8 cellular contexts compared by ENCODE assay signal in genomic region chr1:15526490-15527339, GRCh38. TPM values are rescaled to one million over a fixed set of nuclear protein-coding genes. Genes with fewer than 3 reads are reported as not detected.
DNase-seq lines count a peak whose midpoint lies in the region; ATAC-seq and TF ChIP-seq lines count a peak whose summit lies in the region.

DNAJC16 (plus strand) TSS chr1:15526848; CDS start chr1:15529106, 2,258 bp downstream.

- no peaks in the 10 kb centered on the region; the same call in 1 of the 2 replicates for H3K27me3 Mint-ChIP-seq in HFFc6 (ENCODE audit: insufficient read depth)
- no peaks in the 10 kb centered on the region for H3K27me3 Mint-ChIP-seq in activated naive CD4-positive, alpha-beta T cell treated with anti-CD3 and anti-CD28 coated beads, Interleukin-2, amount 50 U/mL, for 24 hours

- DNase-seq in GM06990 (ENCODE audit: extremely low read depth, insufficient read length) (peak; percentile 93), HFFc6 (peak; percentile 100), NB4 (ENCODE audit: low read depth) (peak; percentile 99), SK-N-SH (peak; percentile 91), glomerular endothelial cell (ENCODE audit: extremely low read depth, low read depth, low spot score) (peak; percentile 99), omental fat pad (ENCODE audit: low spot score) (peak; percentile 94), thoracic aorta (ENCODE audit: low spot score) (peak; percentile 97)

- H4K20me1 ChIP-seq in SK-N-SH (ENCODE audit: insufficient read depth): no peaks in the 10 kb centered on the region; the same call in 1 of the 2 replicates

- POLR2A ChIA-PET in SK-N-SH (lab: Yijun Ruan, JAX): interaction anchor here (0.7 to 0.8 kb wide), 2 partner anchors 77 to 91 kb away, joined by 3 read pairs; no protein-coding TSS in a partner anchor

- no peak; a peak in 1 of 4 replicates for TF ChIP-seq EP300 in SK-N-SH (IDR thresholded peaks at IDR 0.05; ENCODE audit: borderline replicate concordance in 1 of 2, low read depth in 1 of 2, low read length in 1 of 2)

- H3K9me3 ChIP-seq in SK-N-SH (no peaks in the 10 kb centered on the region), thoracic aorta (no peaks in the 10 kb centered on the region)

- peaks cover 54% of the 10 kb centered on the region for H3K79me2 ChIP-seq in SK-N-SH (ENCODE audit: insufficient read depth)

- CTCF ChIA-PET in SK-N-SH (lab: Yijun Ruan, JAX): interaction anchor here (0.7 to 1.3 kb wide), 3 partner anchors 203 to 239 kb away, joined by 3 to 4 read pairs (median 3); no protein-coding TSS in a partner anchor

- H3K4me3 ChIP-seq in GM06990 (replicated peaks; ENCODE audit: low read depth, low read length) (peak within 1 kb of the TSS; percentile 93), NB4 (ENCODE audit: low read depth, low read length) (peak within 1 kb of the TSS; percentile 84), SK-N-SH (ENCODE audit: low read depth in 2 of 2, low read length in 1 of 2) (peak within 1 kb of the TSS; percentile 88 to 89), thoracic aorta (peak within 1 kb of the TSS; percentile 98)

- H3K9ac ChIP-seq in SK-N-SH: peak within 1 kb of the TSS; percentile 95

- peak; percentile 74 for ATAC-seq in omental fat pad (ENCODE audit: low FRiP score)
- ATAC-seq in thoracic aorta (ENCODE audit: insufficient number of reproducible peaks, low FRiP score, low read depth): peak; percentile 74

- H3K9me3 Mint-ChIP-seq in HFFc6: no peaks in the 10 kb centered on the region
- no peaks in the 10 kb centered on the region for H3K9me3 Mint-ChIP-seq in activated naive CD4-positive, alpha-beta T cell treated with anti-CD3 and anti-CD28 coated beads, Interleukin-2, amount 50 U/mL, for 24 hours

- TF ChIP-seq RAD21 in SK-N-SH (IDR thresholded peaks at IDR 0.05; ENCODE audit: low read length): no peak

- H3K27ac ChIP-seq in SK-N-SH (ENCODE audit: low read depth in 2 of 2, low read length in 1 of 2) (peak within 1 kb of the TSS; percentile 84 to 91), thoracic aorta (peak within 1 kb of the TSS; percentile 76 to 88)

- no peaks in the 10 kb centered on the region for H3K9me2 ChIP-seq in SK-N-SH

- H3K4me3 Mint-ChIP-seq in HFFc6: peak within 1 kb of the TSS; percentile 94
- peak within 1 kb of the TSS; percentile 87 for H3K4me3 Mint-ChIP-seq in activated naive CD4-positive, alpha-beta T cell treated with anti-CD3 and anti-CD28 coated beads, Interleukin-2, amount 50 U/mL, for 24 hours

- H3K27me3 ChIP-seq in GM06990 (replicated peaks; ENCODE audit: control insufficient read depth, insufficient read depth, low read length) (no peaks in the 10 kb centered on the region), SK-N-SH (ENCODE audit: insufficient read depth) (no peaks in the 10 kb centered on the region), thoracic aorta (replicated peaks; ENCODE audit: insufficient read depth) (no peaks in the 10 kb centered on the region)

- TF ChIP-seq CTCF in GM06990 (IDR thresholded peaks at IDR 0.05; ENCODE audit: insufficient read depth, low read length, poor library complexity, severe bottlenecking): peak; percentile 31
- peak; percentile 57 for TF ChIP-seq CTCF in HFFc6 (IDR thresholded peaks at IDR 0.05)
- TF ChIP-seq CTCF in NB4 (IDR thresholded peaks at IDR 0.05; ENCODE audit: low read depth, low read length): no peak
- TF ChIP-seq CTCF in SK-N-SH (IDR thresholded peaks at IDR 0.05): no peak; the same call in 1 of the 2 replicates
- no peak for TF ChIP-seq CTCF in omental fat pad (IDR thresholded peaks at IDR 0.05)
- TF ChIP-seq CTCF in thoracic aorta (IDR thresholded peaks at IDR 0.05): no peak

- H3K4me1 ChIP-seq in SK-N-SH (ENCODE audit: control insufficient read depth in 1 of 2, insufficient read depth in 2 of 2, low read depth in 1 of 2, low read length in 1 of 2): peaks cover 6 to 20% of the 10 kb centered on the region in 2 experiments
- H3K4me1 ChIP-seq in thoracic aorta (ENCODE audit: control insufficient read depth in 1 of 2, low read depth in 2 of 2): peaks cover 18 to 37% of the 10 kb centered on the region in 2 donors

- H3K4me1 Mint-ChIP-seq in HFFc6 (ENCODE audit: low read depth): peaks cover 40% of the 10 kb centered on the region
- H3K4me1 Mint-ChIP-seq in activated naive CD4-positive, alpha-beta T cell treated with anti-CD3 and anti-CD28 coated beads, Interleukin-2, amount 50 U/mL, for 24 hours: peaks cover 58% of the 10 kb centered on the region

- peak; percentile 42 for TF ChIP-seq POLR2A in NB4 (IDR thresholded peaks at IDR 0.05; ENCODE audit: extremely low read depth, insufficient read length)

- H3K4me2 ChIP-seq in SK-N-SH: peak within 1 kb of the TSS; percentile 91

- peak within 1 kb of the TSS; percentile 100 for H3K27ac Mint-ChIP-seq in HFFc6
- peak within 1 kb of the TSS; percentile 100 for H3K27ac Mint-ChIP-seq in activated naive CD4-positive, alpha-beta T cell treated with anti-CD3 and anti-CD28 coated beads, Interleukin-2, amount 50 U/mL, for 24 hours

- no peaks in the 10 kb centered on the region for H3K36me3 ChIP-seq in GM06990 (ENCODE audit: control insufficient read depth, insufficient read depth, low read length)
- peaks cover 15% of the 10 kb centered on the region in 2 experiments for H3K36me3 ChIP-seq in SK-N-SH (replicated peaks in 1 of 2; ENCODE audit: control insufficient read depth in 1 of 2, insufficient read depth in 2 of 2, low read length in 1 of 2)
- H3K36me3 ChIP-seq in thoracic aorta: peaks cover 7% of the 10 kb centered on the region

- peak within 1 kb of the TSS; percentile 90 for H2AFZ ChIP-seq in SK-N-SH (ENCODE audit: low read depth)

- H3K36me3 Mint-ChIP-seq in HFFc6 (ENCODE audit: low read depth): no peaks in the 10 kb centered on the region
- no peaks in the 10 kb centered on the region for H3K36me3 Mint-ChIP-seq in activated naive CD4-positive, alpha-beta T cell treated with anti-CD3 and anti-CD28 coated beads, Interleukin-2, amount 50 U/mL, for 24 hours

- H3F3A ChIP-seq in SK-N-SH (replicated peaks; ENCODE audit: insufficient read depth): peaks cover 18% of the 10 kb centered on the region

- WGBS in SK-N-SH (ENCODE audit: low lambda C conversion rate): 2% methylated on average over 44 of the region's 65 CpGs

TF ChIP-seq in SK-N-SH, 30 proteins besides CTCF, POLR2A, EP300 and RAD21 (continues in another document):
- peak; percentile 32 for TF ChIP-seq GABPA (IDR thresholded peaks at IDR 0.05; ENCODE audit: low read depth)
- TF ChIP-seq CHD2 (IDR thresholded peaks at IDR 0.05; ENCODE audit: low read length, partially characterized antibody): peak; percentile 77
- TF ChIP-seq ZBTB33 (IDR thresholded peaks at IDR 0.05; ENCODE audit: borderline replicate concordance, low read depth): 0 out of 2 replicates have a peak, but pooled peaks have one; percentile 27
- peak; percentile 38; the same call in 1 of the 2 replicates for TF ChIP-seq SIN3A (IDR thresholded peaks at IDR 0.05; ENCODE audit: borderline replicate concordance, low read depth, low read length)
- TF ChIP-seq FOXJ3 (CRISPR knock-in tag; IDR thresholded peaks at IDR 0.05): no peak
- no peak for TF ChIP-seq FOSL2 (IDR thresholded peaks at IDR 0.05; ENCODE audit: borderline replicate concordance, low read depth)
- no peak for TF ChIP-seq MEF2A (IDR thresholded peaks at IDR 0.05; ENCODE audit: borderline replicate concordance, low read depth)
- TF ChIP-seq NRF1 (IDR thresholded peaks at IDR 0.05; ENCODE audit: low read depth, low read length): no peak
- no peak for TF ChIP-seq PBX3 (IDR thresholded peaks at IDR 0.05)
- TF ChIP-seq GATA2 (CRISPR knock-in tag; IDR thresholded peaks at IDR 0.05): no peak
- no peak for TF ChIP-seq TCF12 (IDR thresholded peaks at IDR 0.05)
- peak; percentile 89 for TF ChIP-seq MAX (IDR thresholded peaks at IDR 0.05; ENCODE audit: low read depth)

RNA-seq across cellular contexts. Expression of gene DNAJC16, which starts in this region (rescaled TPM):
- 10 to 100 TPM; 21.5 to 26.5 (median 22.8) TPM for total RNA-seq in HFFc6 (2021; fragmentation: NEBNext Ultra II Directional; extraction: Animal tissue kit (Norgen Biotek cat#: 25700))
- polyA plus RNA-seq in SK-N-SH (2012; rRNA removed): 8.4 and 13.7 TPM in 2 replicates
- 8.9 and 10.8 TPM in 2 replicates for polyA plus RNA-seq in SK-N-SH (2012; cell fraction: cytosol; rRNA removed)
- 10.0 and 18.2 TPM in 2 replicates for polyA plus RNA-seq in SK-N-SH (2012; cell fraction: nucleus; rRNA removed)
- total RNA-seq in glomerular endothelial cell: 20.7 and 31.2 TPM in 2 replicates
- total RNA-seq in omental fat pad: 10 to 100 TPM; 13.2 to 19.7 (median 15.1) TPM
- total RNA-seq in thoracic aorta: 10 to 100 TPM; 14.1 to 28.6 TPM

Comparison
In these comparisons a context has a peak if more than half of its experiments do, and no peak if none do; other contexts are left out.
1. Peak in every context shown above with its lines: DNase-seq, ATAC-seq, H3K4me3 ChIP-seq and H3K27ac ChIP-seq.
2. CTCF ChIP-seq: peak in GM06990 (single experiment) and HFFc6 (single experiment); none in NB4 (single experiment), SK-N-SH (single experiment), omental fat pad (0 of 3) and thoracic aorta (single experiment).